Comparison of ENCODE assay signal across 13 cellular contexts in the genomic region with DNA sequence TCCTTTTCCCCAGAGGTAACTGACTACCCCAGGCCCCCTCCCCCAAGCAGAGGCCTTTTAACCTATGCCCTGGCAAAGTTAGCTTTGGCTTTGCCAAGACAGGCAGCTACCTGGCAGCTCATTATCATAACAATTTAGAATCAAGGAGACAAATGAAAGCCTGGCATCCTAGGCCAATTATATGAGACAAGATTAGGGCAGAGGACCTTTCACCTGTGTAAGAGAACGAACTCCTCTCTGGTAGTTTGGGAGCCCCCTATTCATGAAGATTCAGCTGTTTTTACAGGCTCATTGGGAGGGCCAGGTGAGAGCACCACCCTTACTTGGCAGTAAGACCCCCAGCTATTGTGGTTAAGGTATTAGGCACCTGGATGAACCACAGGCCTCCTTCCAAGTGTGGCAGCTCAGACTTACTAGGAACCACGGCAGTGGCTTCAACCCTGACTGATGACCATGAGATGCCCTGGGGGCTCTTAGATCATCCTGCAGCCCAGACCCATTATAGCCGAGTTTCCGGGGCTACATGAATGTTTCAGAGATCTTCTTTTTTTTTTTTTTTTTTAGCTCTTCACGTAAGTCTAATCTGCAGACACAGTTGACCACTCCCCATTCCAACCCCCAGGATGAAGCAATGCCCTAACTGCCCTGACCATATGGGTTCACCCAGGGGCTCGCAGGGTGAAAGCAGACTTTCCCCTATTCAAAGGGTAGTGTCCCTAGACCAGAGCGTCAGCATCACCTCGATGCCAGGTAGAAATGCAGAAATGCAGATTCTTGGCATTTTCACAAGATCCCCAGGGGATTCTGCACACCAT. TPM values are rescaled to one million over a fixed set of nuclear protein-coding genes. Genes with fewer than 3 reads are reported as not detected.
DNase-seq lines count a peak whose midpoint lies in the region; ATAC-seq and TF ChIP-seq lines count a peak whose summit lies in the region.
"Had no signal": no experiment of that assay in that cellular context is flagged by ENCODE, and none has a peak within 500 bp of the region (broad histone marks: within the 10 kb centered on the region; RNA-seq: fewer than 3 reads in every experiment).

No MANE protein-coding gene starts in this region.

- no peak overlapping the region for H3K9ac ChIP-seq in PC-3 (ENCODE audit: low read length)

- POLR2A ChIA-PET in PC-3 (lab: Charles Lee; ENCODE audit: unreplicated experiment) = interaction anchor here (0.7 kb wide), 1 partner anchor 9 kb away, joined by 9 read pairs; no protein-coding TSS in a partner anchor

- peak; percentile 87 for DNase-seq in CD14-positive monocyte (ENCODE audit: low spot score)
- DNase-seq in GM12864 (ENCODE audit: low read depth) = no peak
- DNase-seq in PC-3 = peak; percentile 36
- DNase-seq in esophagus squamous epithelium (lab: John Stamatoyannopoulos, UW) = no peak
- DNase-seq in iPS-NIHi7 (ENCODE audit: extremely low spot score) = no peak
- DNase-seq in vagina (ENCODE audit: extremely low spot score in 2 of 2) = no peak
- no peak for DNase-seq in posterior vena cava (ENCODE audit: low spot score)
- no peak for DNase-seq in stimulated activated CD4-positive, alpha-beta T cell treated with anti-CD3 and anti-CD28 coated beads, Interleukin-15, amount 100 ng/mL, for 24 hours
- DNase-seq: activated CD8-positive, alpha-beta memory T cell treated with anti-CD3 and anti-CD28 coated beads, Interleukin-2, amount 50 U/mL, for 4 hours; erythroblast; NCI-H524; right lobe of liver had no signal

- H3K4me1 ChIP-seq in PC-3 (ENCODE audit: insufficient read depth, low read length) (peaks cover 45% of the 10 kb centered on the region), esophagus squamous epithelium (peaks cover 49 to 90% (median 55%) of the 10 kb centered on the region in 3 donors), vagina (peaks cover 34% of the 10 kb centered on the region)
- H3K4me1 ChIP-seq: right lobe of liver had no signal

- no peaks in the 10 kb centered on the region for H3K9me2 ChIP-seq in PC-3 (replicated peaks; ENCODE audit: low read length)

- H3F3A ChIP-seq in PC-3 (ENCODE audit: low read length, unreplicated experiment) = no peaks in the 10 kb centered on the region

- H3K79me2 ChIP-seq in PC-3 (ENCODE audit: low read length) = no peaks in the 10 kb centered on the region

- peaks cover 9 to 13% of the 10 kb centered on the region in 2 donors for H3K36me3 Mint-ChIP-seq in CD14-positive monocyte

- intact Hi-C loops in CD14-positive monocyte (cut with micrococcal nuclease) (loop anchor here in 1 of 2 donors (2.0 kb wide), 2 partner anchors 19 to 27 kb away; no protein-coding TSS in a partner anchor), PC-3 (cut with micrococcal nuclease) (no loop called here), esophagus squamous epithelium (cut with DNase I) (loop anchor here (10.0 kb wide), 1 partner anchor 139 kb away; no protein-coding TSS in a partner anchor), vagina (cut with DNase I) (loop anchor here (10.0 kb wide), 1 partner anchor 329 kb away; no protein-coding TSS in a partner anchor), posterior vena cava (cut with DNase I) (loop anchor here in 1 of 2 donors (5.0 to 10.0 kb wide), 2 partner anchors 52 to 139 kb away; no protein-coding TSS in a partner anchor)

- peaks cover 75% of the 10 kb centered on the region for H3K4me1 Mint-ChIP-seq in CD14-positive monocyte

- H3K27me3 Mint-ChIP-seq in CD14-positive monocyte (ENCODE audit: low read depth in 3 of 3) = peaks cover 0 to 2% (median 1%) of the 10 kb centered on the region in 3 donors

- H3K9me3 Mint-ChIP-seq in CD14-positive monocyte = peaks cover 6 to 17% (median 11%) of the 10 kb centered on the region in 7 donors

- H3K4me3 ChIP-seq in GM12864 (ENCODE audit: low read depth, low read length) (peak overlapping the region; percentile 73), PC-3 (ENCODE audit: low read length) (no peak overlapping the region), esophagus squamous epithelium (no peak overlapping the region), vagina (no peak overlapping the region)
- H3K4me3 ChIP-seq: K562, right lobe of liver had no signal

- no peak overlapping the region for H3K4me2 ChIP-seq in PC-3 (ENCODE audit: low read length)

- no peak for ATAC-seq in PC-3
- ATAC-seq: K562 had no signal

- whole genome bisulfite sequencing in esophagus squamous epithelium, 2 donors = 54 to 70% methylated on average over 4 to 8 of the region's 8 CpGs

- H2AFZ ChIP-seq in PC-3 (ENCODE audit: low read length) = no peak overlapping the region

- H3K27me3 ChIP-seq in PC-3 (ENCODE audit: low read length) (no peaks in the 10 kb centered on the region), esophagus squamous epithelium (no peaks in the 10 kb centered on the region), vagina (no peaks in the 10 kb centered on the region)
- H3K27me3 ChIP-seq: right lobe of liver had no signal

- H3K27ac ChIP-seq in PC-3 (ENCODE audit: low read length) (no peak overlapping the region), esophagus squamous epithelium (peak overlapping the region; percentile 78 to 91 (median 82)), vagina (no peak overlapping the region)
- H3K27ac ChIP-seq: right lobe of liver had no signal

- H3K4me3 Mint-ChIP-seq in CD14-positive monocyte = peak overlapping the region; percentile 47 to 51

- H3K36me3 ChIP-seq in PC-3 (ENCODE audit: low read depth, low read length) (no peaks in the 10 kb centered on the region), esophagus squamous epithelium (no peaks in the 10 kb centered on the region), vagina (peaks cover 0 to 4% of the 10 kb centered on the region in 2 donors)
- H3K36me3 ChIP-seq: right lobe of liver had no signal

- CTCF ChIA-PET in PC-3 (lab: Charles Lee) = no interaction called here

- no peak for TF ChIP-seq POLR2A in esophagus squamous epithelium (IDR thresholded peaks at IDR 0.05)
- TF ChIP-seq POLR2A in vagina (IDR thresholded peaks at IDR 0.05) = no peak

- H4K20me1 ChIP-seq in PC-3 (ENCODE audit: low read length) = no peaks in the 10 kb centered on the region

- TF ChIP-seq CTCF in CD14-positive monocyte (IDR thresholded peaks at IDR 0.05) (no peak), GM12864 (IDR thresholded peaks at IDR 0.05; ENCODE audit: low read depth, low read length, missing control alignments) (no peak), PC-3 (conservative IDR thresholded peaks at IDR 0.05; ENCODE audit: low read depth, low read length) (no peak), esophagus squamous epithelium (IDR thresholded peaks at IDR 0.05) (no peak), vagina (IDR thresholded peaks at IDR 0.05) (no peak)

- H3K9me3 ChIP-seq in PC-3 (ENCODE audit: low read length) (no peaks in the 10 kb centered on the region), esophagus squamous epithelium (peaks cover 0 to 3% (median 0%) of the 10 kb centered on the region in 3 donors), vagina (no peaks in the 10 kb centered on the region)
- H3K9me3 ChIP-seq: right lobe of liver had no signal

- no TSS peak for BruUV-seq in PC-3 (replicated peaks; lab: Mats Ljungman, UMichigan)

- H3K27ac Mint-ChIP-seq in CD14-positive monocyte = peak overlapping the region; percentile 97 to 100 (median 98)

RNA-seq across cellular contexts. Expression of a gene that starts 56.3 kb away (rescaled TPM):
- 1 to 10 TPM; 1.5 to 1.9 TPM for polyA plus RNA-seq in CD14-positive monocyte
- total RNA-seq in PC-3 (2014; rRNA removed) (not detected in 2 replicates), esophagus squamous epithelium (under 1 TPM in 3 of 4 donors, not detected in 1; 0.11 to 0.76 (median 0.18) TPM), vagina (0.49 TPM), posterior vena cava (under 1 TPM; 0.33 to 0.42 TPM)
- total RNA-seq: K562 had no signal
- polyA plus RNA-seq: K562 had no signal

Comparison
In these comparisons a context has a peak if more than half of its experiments do, and no peak if none do; other contexts are left out.
1. DNase-seq: peak in CD14-positive monocyte (single experiment) and PC-3 (single experiment); none in GM12864 (single experiment), esophagus squamous epithelium (single experiment), iPS-NIHi7 (single experiment), vagina (0 of 2), posterior vena cava (single experiment) and stimulated activated CD4-positive, alpha-beta T cell treated with anti-CD3 and anti-CD28 coated beads, Interleukin-15, amount 100 ng/mL, for 24 hours (single experiment).
2. H3K27ac ChIP-seq: peak in esophagus squamous epithelium (4 of 4); none in PC-3 (single experiment) and vagina (single experiment).